ENCODE assay signal across 15 cellular contexts in the genomic region with DNA sequence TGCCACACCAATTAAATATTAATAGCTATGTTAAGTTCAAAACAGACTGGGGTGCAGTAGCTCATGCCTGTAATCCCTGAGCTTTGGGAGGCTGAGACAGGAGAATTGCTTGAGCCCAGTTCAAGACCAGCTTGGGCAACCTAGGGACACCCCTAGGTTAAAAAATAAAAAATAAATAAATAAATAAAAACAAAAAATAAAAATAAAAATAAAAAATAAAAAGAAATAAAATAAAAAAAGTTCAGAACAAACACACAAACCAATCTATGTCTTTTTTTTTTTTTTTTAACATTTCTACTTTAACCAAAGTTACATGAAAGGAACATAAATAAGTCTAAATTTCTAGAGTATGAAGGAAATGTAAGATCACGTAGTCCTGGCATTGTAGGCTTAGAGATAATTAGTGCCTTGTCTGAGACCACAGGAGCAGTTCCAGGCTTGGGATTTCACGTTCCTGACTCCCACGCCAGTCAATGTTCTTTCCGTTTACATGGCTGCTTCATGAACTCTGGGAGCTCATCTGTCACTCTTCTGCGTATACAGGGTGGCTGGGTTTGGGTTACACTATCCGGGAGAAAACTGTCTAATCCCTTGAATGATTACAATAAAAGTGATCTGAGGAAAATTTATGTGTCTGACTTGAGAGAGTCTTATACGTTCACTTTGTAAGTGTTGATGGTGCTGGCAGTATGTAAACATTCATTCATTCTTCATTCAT.
"Had no signal": no experiment of that assay in that cellular context is flagged by ENCODE, and none has a peak within 500 bp of the region (broad histone marks: within the 10 kb centered on the region; RNA-seq: fewer than 3 reads in every experiment).

No MANE protein-coding gene starts in this region.

- H3K27me3 Mint-ChIP-seq: activated CD4-positive, alpha-beta memory T cell treated with anti-CD3 and anti-CD28 coated beads, Interleukin-2, amount 10 ng/mL, durations not matched to agents 7 days and 5 days; activated naive CD4-positive, alpha-beta T cell treated with anti-CD3 and anti-CD28 coated beads, Interleukin-2, amount 10 ng/mL, durations not matched to agents 7 days and 5 days; dendritic cell treated with granulocyte-macrophage colony-stimulating factor and Interleukin-4, amounts not matched to agents 40 ng/mL and 50 ng/mL, for 4 days; memory B cell; stimulated activated memory B cell treated with anti-CD40 and anti-IgM and Interleukin-4, amounts not matched to agents 10 μg/mL and 1 μg/mL and 100 μg/mL, for 72 hours; T-helper 17 cell had no signal

- H3K4me3 Mint-ChIP-seq: activated CD4-positive, alpha-beta memory T cell treated with anti-CD3 and anti-CD28 coated beads, Interleukin-2, amount 10 ng/mL, durations not matched to agents 7 days and 5 days; activated naive CD4-positive, alpha-beta T cell treated with anti-CD3 and anti-CD28 coated beads, Interleukin-2, amount 10 ng/mL, durations not matched to agents 7 days and 5 days; activated T-cell treated with anti-CD3 and anti-CD28 coated beads, Interleukin-2, amount 50 U/mL, for 72 hours; dendritic cell treated with granulocyte-macrophage colony-stimulating factor and Interleukin-4, amounts not matched to agents 40 ng/mL and 50 ng/mL, for 4 days; memory B cell; stimulated activated memory B cell treated with anti-CD40 and anti-IgM and Interleukin-4, amounts not matched to agents 10 μg/mL and 1 μg/mL and 100 μg/mL, for 72 hours; T-helper 17 cell had no signal

- DNase-seq: activated CD4-positive, alpha-beta memory T cell treated with anti-CD3 and anti-CD28 coated beads, Interleukin-2, amount 10 ng/mL, durations not matched to agents 7 days and 5 days; activated CD4-positive, alpha-beta T cell treated with anti-CD3 and anti-CD28 coated beads for 48 hours; activated effector memory CD4-positive, alpha-beta T cell treated with Interleukin-2 at 50 U/mL for 16 hours; activated naive CD4-positive, alpha-beta T cell treated with anti-CD3 and anti-CD28 coated beads, Interleukin-2, amount 10 ng/mL, durations not matched to agents 7 days and 5 days; activated T-cell treated with anti-CD3 and anti-CD28 coated beads, Interleukin-2, amount 50 U/mL, for 72 hours; body of pancreas; effector CD4-positive, alpha-beta T cell; foreskin fibroblast; stimulated activated CD4-positive, alpha-beta T cell treated with anti-CD3 and anti-CD28 coated beads, Interleukin-15, amount 100 ng/mL, for 24 hours; stomach; T-helper 17 cell; transverse colon had no signal

- H3K27ac Mint-ChIP-seq: activated CD4-positive, alpha-beta memory T cell treated with anti-CD3 and anti-CD28 coated beads, Interleukin-2, amount 10 ng/mL, durations not matched to agents 7 days and 5 days; activated naive CD4-positive, alpha-beta T cell treated with anti-CD3 and anti-CD28 coated beads, Interleukin-2, amount 10 ng/mL, durations not matched to agents 7 days and 5 days; activated T-cell treated with anti-CD3 and anti-CD28 coated beads, Interleukin-2, amount 50 U/mL, for 72 hours; dendritic cell treated with granulocyte-macrophage colony-stimulating factor and Interleukin-4, amounts not matched to agents 40 ng/mL and 50 ng/mL, for 4 days; memory B cell; stimulated activated memory B cell treated with anti-CD40 and anti-IgM and Interleukin-4, amounts not matched to agents 10 μg/mL and 1 μg/mL and 100 μg/mL, for 72 hours; T-helper 17 cell had no signal

- H3K4me1 Mint-ChIP-seq: activated CD4-positive, alpha-beta memory T cell treated with anti-CD3 and anti-CD28 coated beads, Interleukin-2, amount 10 ng/mL, durations not matched to agents 7 days and 5 days; activated naive CD4-positive, alpha-beta T cell treated with anti-CD3 and anti-CD28 coated beads, Interleukin-2, amount 10 ng/mL, durations not matched to agents 7 days and 5 days; T-helper 17 cell had no signal

- H3K9me3 Mint-ChIP-seq: activated CD4-positive, alpha-beta memory T cell treated with anti-CD3 and anti-CD28 coated beads, Interleukin-2, amount 10 ng/mL, durations not matched to agents 7 days and 5 days; activated naive CD4-positive, alpha-beta T cell treated with anti-CD3 and anti-CD28 coated beads, Interleukin-2, amount 10 ng/mL, durations not matched to agents 7 days and 5 days; activated T-cell treated with anti-CD3 and anti-CD28 coated beads, Interleukin-2, amount 50 U/mL, for 72 hours; dendritic cell treated with granulocyte-macrophage colony-stimulating factor and Interleukin-4, amounts not matched to agents 40 ng/mL and 50 ng/mL, for 4 days; memory B cell; stimulated activated memory B cell treated with anti-CD40 and anti-IgM and Interleukin-4, amounts not matched to agents 10 μg/mL and 1 μg/mL and 100 μg/mL, for 72 hours had no signal
